1 cellular context compared by ENCODE assay signal in the genomic region with DNA sequence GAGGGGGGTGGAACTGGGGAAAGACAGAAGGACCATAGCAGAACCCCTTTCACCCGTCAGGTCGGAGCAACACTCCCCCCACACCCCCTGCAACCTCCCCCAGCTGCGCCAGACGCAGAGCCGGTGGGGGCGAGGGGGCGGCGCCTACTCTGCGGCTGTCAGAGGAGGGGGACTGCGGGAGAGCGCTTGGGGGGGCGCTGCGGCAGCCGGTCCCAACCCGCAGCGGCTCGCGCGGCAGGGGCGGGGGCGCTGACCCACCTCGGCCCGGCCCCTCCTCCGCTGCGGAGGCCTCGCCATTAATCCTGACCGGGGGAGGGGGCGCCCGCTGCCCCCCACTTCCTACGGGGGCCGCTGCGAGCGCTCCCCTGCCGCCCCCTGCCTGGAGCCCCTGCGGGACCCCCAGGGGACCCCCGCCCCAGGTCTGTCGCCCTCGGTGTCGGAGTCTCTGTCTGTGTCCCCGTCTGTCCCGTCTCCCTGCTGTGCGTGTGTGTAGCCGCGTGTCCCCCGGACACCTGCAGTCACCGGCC.
TF ChIP-seq lines count a peak whose summit lies in the region.

No MANE protein-coding gene starts in this region.

TF ChIP-seq in K562, 482 proteins besides CTCF, POLR2A, EP300 and RAD21 (continued from another document):
- TF ChIP-seq, protein P1, sequence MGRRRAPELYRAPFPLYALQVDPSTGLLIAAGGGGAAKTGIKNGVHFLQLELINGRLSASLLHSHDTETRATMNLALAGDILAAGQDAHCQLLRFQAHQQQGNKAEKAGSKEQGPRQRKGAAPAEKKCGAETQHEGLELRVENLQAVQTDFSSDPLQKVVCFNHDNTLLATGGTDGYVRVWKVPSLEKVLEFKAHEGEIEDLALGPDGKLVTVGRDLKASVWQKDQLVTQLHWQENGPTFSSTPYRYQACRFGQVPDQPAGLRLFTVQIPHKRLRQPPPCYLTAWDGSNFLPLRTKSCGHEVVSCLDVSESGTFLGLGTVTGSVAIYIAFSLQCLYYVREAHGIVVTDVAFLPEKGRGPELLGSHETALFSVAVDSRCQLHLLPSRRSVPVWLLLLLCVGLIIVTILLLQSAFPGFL (CRISPR knock-in tag; IDR thresholded peaks at IDR 0.05): no peak
- no peak for TF ChIP-seq LCOR (CRISPR knock-in tag; IDR thresholded peaks at IDR 0.05)
- TF ChIP-seq MIER1 (IDR thresholded peaks at IDR 0.05; ENCODE audit: low read depth): no peak
- TF ChIP-seq CCNT2 (IDR thresholded peaks at IDR 0.05; ENCODE audit: borderline replicate concordance, extremely low read depth, insufficient read length, low read depth, low read length): peak; percentile 20
- peak; percentile 9 for TF ChIP-seq HMGN3 (IDR thresholded peaks at IDR 0.05; ENCODE audit: borderline replicate concordance, extremely low read depth, insufficient read length, low read depth, low read length)
- TF ChIP-seq GTF2F1 (IDR thresholded peaks at IDR 0.05; ENCODE audit: low read depth, low read length): no peak
- peak; percentile 38; the same call in 1 of the 2 replicates for TF ChIP-seq EGR1 (conservative IDR thresholded peaks at IDR 0.05)
- TF ChIP-seq, protein P2, sequence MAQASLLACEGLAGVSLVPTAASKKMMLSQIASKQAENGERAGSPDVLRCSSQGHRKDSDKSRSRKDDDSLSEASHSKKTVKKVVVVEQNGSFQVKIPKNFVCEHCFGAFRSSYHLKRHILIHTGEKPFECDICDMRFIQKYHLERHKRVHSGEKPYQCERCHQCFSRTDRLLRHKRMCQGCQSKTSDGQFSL (CRISPR knock-in tag; IDR thresholded peaks at IDR 0.05): peak; percentile 74
- TF ChIP-seq, protein P2 (tag; IDR thresholded peaks at IDR 0.05): no peak
- no peak for TF ChIP-seq TARDBP (IDR thresholded peaks at IDR 0.05)
- no peak for TF ChIP-seq ZBTB1 (CRISPR knock-in tag; IDR thresholded peaks at IDR 0.05; ENCODE audit: borderline replicate concordance, low read depth)
- TF ChIP-seq PPARD (CRISPR knock-in tag; IDR thresholded peaks at IDR 0.05): no peak
- peak; percentile 98 for TF ChIP-seq ZBTB7A (IDR thresholded peaks at IDR 0.05; ENCODE audit: borderline replicate concordance, control insufficient read depth, low read depth, low read length)
